In the genomic region with DNA sequence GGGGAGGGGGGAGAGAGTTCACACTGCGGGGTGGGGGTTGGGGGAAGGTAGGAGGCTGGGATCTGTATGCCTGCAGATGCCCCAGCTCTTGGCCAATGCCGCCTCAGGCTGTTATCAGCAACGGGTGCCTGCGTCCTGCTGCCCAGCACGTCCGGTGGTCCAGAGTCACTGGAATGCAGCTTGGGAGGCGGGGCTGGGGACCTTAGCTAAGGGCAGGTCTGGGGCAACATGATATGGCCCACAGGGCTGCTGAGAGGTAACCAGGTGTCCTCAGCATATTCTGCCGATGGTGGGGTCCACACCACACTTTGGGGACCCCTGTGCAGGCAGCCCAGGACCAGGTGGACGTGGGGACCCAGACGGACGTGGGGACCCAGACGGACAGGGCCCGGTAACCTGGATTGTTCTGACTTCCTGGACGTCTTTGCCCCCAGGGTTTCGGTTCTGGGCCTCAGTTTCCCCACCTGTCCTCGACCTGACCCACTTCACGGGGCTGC, we compare ENCODE assay signal across 9 cellular contexts. TPM values are rescaled to one million over a fixed set of nuclear protein-coding genes. Genes with fewer than 3 reads are reported as not detected.
DNase-seq lines count a peak whose midpoint lies in the region; ATAC-seq and TF ChIP-seq lines count a peak whose summit lies in the region.
"Had no signal": no experiment of that assay in that cellular context is flagged by ENCODE, and none has a peak within 500 bp of the region (broad histone marks: within the 10 kb centered on the region; RNA-seq: fewer than 3 reads in every experiment).

No MANE protein-coding gene starts in this region.

- H3K4me1 ChIP-seq in CD8-positive, alpha-beta T cell (ENCODE audit: insufficient read depth, low read length): peaks cover 51% of the 10 kb centered on the region
- peaks cover 14% of the 10 kb centered on the region for H3K4me1 ChIP-seq in foreskin keratinocyte

- H3K9me3 ChIP-seq in CD8-positive, alpha-beta T cell (ENCODE audit: low read length): no peaks in the 10 kb centered on the region

- H3K9me3 Mint-ChIP-seq in CD8-positive, alpha-beta T cell: no peaks in the 10 kb centered on the region
- no peaks in the 10 kb centered on the region for H3K9me3 Mint-ChIP-seq in activated naive CD4-positive, alpha-beta T cell treated with anti-CD3 and anti-CD28 coated beads, Interleukin-2, amount 50 U/mL, for 24 hours
- H3K9me3 Mint-ChIP-seq in naive B cell: peaks cover 0 to 2% (median 0%) of the 10 kb centered on the region in 7 donors
- H3K9me3 Mint-ChIP-seq: nephron had no signal

- peak overlapping the region; percentile 99 for H3K27ac ChIP-seq in CD8-positive, alpha-beta T cell (ENCODE audit: low read depth, low read length)
- no peak overlapping the region for H3K27ac ChIP-seq in foreskin keratinocyte

- H3K27me3 ChIP-seq in CD8-positive, alpha-beta T cell (ENCODE audit: insufficient read depth, low read length): no peaks in the 10 kb centered on the region
- peaks cover 26% of the 10 kb centered on the region for H3K27me3 ChIP-seq in foreskin keratinocyte

- CTCF ChIA-PET in CD8-positive, alpha-beta T cell (lab: Charles Lee): interaction anchor here (0.7 to 5.0 kb wide), 13 partner anchors 8 to 137 kb away, joined by 3 to 148 read pairs (median 3); partner anchors contain the start of gene ABCA7

- POLR2A ChIA-PET in CD8-positive, alpha-beta T cell (lab: Charles Lee): interaction anchor here (0.6 to 28.4 kb wide), 18 partner anchors 8 to 1410 kb away, joined by 3 to 1023 read pairs (median 6); partner anchors contain the start of genes ABCA7, CNN2, GADD45B and GPX4

- TF ChIP-seq CTCF in CD8-positive, alpha-beta T cell (IDR thresholded peaks at IDR 0.05): no peak
- no peak for TF ChIP-seq CTCF in foreskin keratinocyte (conservative IDR thresholded peaks at IDR 0.05)

- no peak for ATAC-seq in CD8-positive, alpha-beta T cell
- ATAC-seq in naive B cell (ENCODE audit: low read depth in 2 of 2) (no peak), GM21381 (IDR thresholded peaks at IDR 0.05; ENCODE audit: unreplicated experiment) (no peak), foreskin keratinocyte (no peak), HG02970 (IDR thresholded peaks at IDR 0.05; ENCODE audit: low FRiP score, unreplicated experiment) (no peak)

- H3K27me3 Mint-ChIP-seq in CD8-positive, alpha-beta T cell (ENCODE audit: low read depth): no peaks in the 10 kb centered on the region
- H3K27me3 Mint-ChIP-seq in activated naive CD4-positive, alpha-beta T cell treated with anti-CD3 and anti-CD28 coated beads, Interleukin-2, amount 50 U/mL, for 24 hours: no peaks in the 10 kb centered on the region
- no peaks in the 10 kb centered on the region for H3K27me3 Mint-ChIP-seq in naive B cell

- peak overlapping the region; percentile 89 for H3K4me3 ChIP-seq in CD8-positive, alpha-beta T cell (ENCODE audit: low read depth, low read length)

- H3K36me3 ChIP-seq in CD8-positive, alpha-beta T cell (ENCODE audit: insufficient read depth, low read length): peaks cover 14% of the 10 kb centered on the region

- peak overlapping the region; percentile 82 for H3K4me3 Mint-ChIP-seq in CD8-positive, alpha-beta T cell
- H3K4me3 Mint-ChIP-seq in activated naive CD4-positive, alpha-beta T cell treated with anti-CD3 and anti-CD28 coated beads, Interleukin-2, amount 50 U/mL, for 24 hours: peak overlapping the region; percentile 60
- peak overlapping the region; percentile 74 to 97 (median 86) for H3K4me3 Mint-ChIP-seq in naive B cell

- H3K4me1 Mint-ChIP-seq in CD8-positive, alpha-beta T cell (ENCODE audit: low read depth): peaks cover 42% of the 10 kb centered on the region
- peaks cover 39% of the 10 kb centered on the region for H3K4me1 Mint-ChIP-seq in activated naive CD4-positive, alpha-beta T cell treated with anti-CD3 and anti-CD28 coated beads, Interleukin-2, amount 50 U/mL, for 24 hours
- H3K4me1 Mint-ChIP-seq in naive B cell: peaks cover 33 to 45% (median 41%) of the 10 kb centered on the region in 3 donors
- H3K4me1 Mint-ChIP-seq: nephron had no signal

- peaks cover 24% of the 10 kb centered on the region for H3K36me3 Mint-ChIP-seq in CD8-positive, alpha-beta T cell
- peaks cover 3% of the 10 kb centered on the region for H3K36me3 Mint-ChIP-seq in activated naive CD4-positive, alpha-beta T cell treated with anti-CD3 and anti-CD28 coated beads, Interleukin-2, amount 50 U/mL, for 24 hours
- H3K36me3 Mint-ChIP-seq in naive B cell: peaks cover 6 to 9% of the 10 kb centered on the region in 2 donors

- H3K27ac Mint-ChIP-seq in CD8-positive, alpha-beta T cell: peak overlapping the region; percentile 93
- H3K27ac Mint-ChIP-seq in activated naive CD4-positive, alpha-beta T cell treated with anti-CD3 and anti-CD28 coated beads, Interleukin-2, amount 50 U/mL, for 24 hours: no peak overlapping the region
- H3K27ac Mint-ChIP-seq in naive B cell: peak overlapping the region in 3 of 6 donors; percentile 90 to 92 (median 92)
- H3K27ac Mint-ChIP-seq: nephron had no signal

- DNase-seq in CD8-positive, alpha-beta T cell: peak in 1 of 7 experiments; percentile 25
- DNase-seq in HT-29 (ENCODE audit: low spot score) (peak; percentile 36), naive B cell (no peak), KBM-7 (no peak), foreskin keratinocyte (no peak)

- in situ Hi-C loops in KBM-7 (cut with MboI; ENCODE audit: low pct_unique_long_range_greater_than_20kb, low sequenced_read_pairs): no loop called here

- intact Hi-C loops in CD8-positive, alpha-beta T cell (cut with DNase I, micrococcal nuclease): loop anchor here (2.0 to 5.0 kb wide), 5 partner anchors 25 to 159 kb away; partner anchors contain the start of genes ABCA7 (in 2 of the 2), GPX4 (in 1 of the 2), RNU6-2 (in 1 of the 2) and TMEM259 (in 1 of the 2)

RNA-seq across cellular contexts. Expression of gene ARHGAP45, which starts 0.7 kb away (rescaled TPM):
- 100 to 1,000 TPM; 901 to 938 TPM for total RNA-seq in CD8-positive, alpha-beta T cell
- total RNA-seq in HT-29 (2014; rRNA removed; shearing (Covaris generic)): 93.3 and 102 TPM in 2 replicates
- 100 to 1,000 TPM; 181 to 432 (median 210) TPM for polyA plus RNA-seq in naive B cell (ENCODE audit: low read depth in 6 of 6)
- 4.5 and 5.5 TPM in 2 replicates for total RNA-seq in foreskin keratinocyte
- 4.0 and 4.6 TPM in 2 replicates for polyA plus RNA-seq in foreskin keratinocyte

RNA-seq across cellular contexts. Expression of gene ABCA7, which starts 26.4 kb away (rescaled TPM):
- total RNA-seq in CD8-positive, alpha-beta T cell: 10 to 100 TPM; 93.3 to 98.0 TPM
- 56.9 and 76.3 TPM in 2 replicates for total RNA-seq in HT-29 (2014; rRNA removed; shearing (Covaris generic))
- polyA plus RNA-seq in naive B cell (ENCODE audit: low read depth in 6 of 6) (10 to 100 TPM in 4 of 6 donors, 1 to 10 TPM in 2; 9.4 to 22.5 (median 11.1) TPM), foreskin keratinocyte (9.6 and 11.3 TPM in 2 replicates)
- 15.2 and 17.6 TPM in 2 replicates for total RNA-seq in foreskin keratinocyte

RNA-seq across cellular contexts. Expression of gene POLR2E, which starts 28.9 kb away (rescaled TPM):
- 10 to 100 TPM; 75.3 to 76.2 TPM for total RNA-seq in CD8-positive, alpha-beta T cell
- 394 and 395 TPM in 2 replicates for total RNA-seq in HT-29 (2014; rRNA removed; shearing (Covaris generic))
- polyA plus RNA-seq in naive B cell (ENCODE audit: low read depth in 6 of 6): 100 to 1,000 TPM; 134 to 205 (median 174) TPM
- total RNA-seq in foreskin keratinocyte: 148 and 163 TPM in 2 replicates
- polyA plus RNA-seq in foreskin keratinocyte: 313 and 314 TPM in 2 replicates

RNA-seq across cellular contexts. Expression of gene GPX4, which starts 37.5 kb away (rescaled TPM):
- 100 to 1,000 TPM; 172 to 174 TPM for total RNA-seq in CD8-positive, alpha-beta T cell
- total RNA-seq in HT-29 (2014; rRNA removed; shearing (Covaris generic)): 1,102 and 1,117 TPM in 2 replicates
- 100 to 1,000 TPM; 235 to 356 (median 314) TPM for polyA plus RNA-seq in naive B cell (ENCODE audit: low read depth in 6 of 6)
- 237 and 247 TPM in 2 replicates for total RNA-seq in foreskin keratinocyte
- 377 and 403 TPM in 2 replicates for polyA plus RNA-seq in foreskin keratinocyte

RNA-seq across cellular contexts. Expression of gene CNN2, which starts 39.9 kb away (rescaled TPM):
- total RNA-seq in CD8-positive, alpha-beta T cell: 100 to 1,000 TPM; 382 to 392 TPM
- 265 and 298 TPM in 2 replicates for total RNA-seq in HT-29 (2014; rRNA removed; shearing (Covaris generic))
- polyA plus RNA-seq in naive B cell (ENCODE audit: low read depth in 6 of 6) (100 to 1,000 TPM; 408 to 648 (median 492) TPM), foreskin keratinocyte (297 and 299 TPM in 2 replicates)
- total RNA-seq in foreskin keratinocyte: 352 and 355 TPM in 2 replicates

Comparison
In these comparisons a context has a peak if more than half of its experiments do, and no peak if none do; other contexts are left out.
1. RNA of gene ARHGAP45, which starts 0.7 kb away (total RNA-seq): 901 to 938 TPM in CD8-positive, alpha-beta T cell and 93.3 to 102 TPM in HT-29; 4.5 to 5.5 TPM in foreskin keratinocyte; every median in the first group is over 10 times any median in the second.
2. Peak in every context shown above with its lines, with median percentiles within 50 percentile points of each other: H3K4me3 Mint-ChIP-seq.